In genomic region chr12:109130755-109131521, GRCh38 we compare ENCODE assay signal across 10 cellular contexts. TPM values are rescaled to one million over a fixed set of nuclear protein-coding genes. Genes with fewer than 3 reads are reported as not detected.
DNase-seq lines count a peak whose midpoint lies in the region; ATAC-seq, FAIRE-seq and TF ChIP-seq lines count a peak whose summit lies in the region.
"Had no signal": no experiment of that assay in that cellular context is flagged by ENCODE, and none has a peak within 500 bp of the region (broad histone marks: within the 10 kb centered on the region; RNA-seq: fewer than 3 reads in every experiment).

No MANE protein-coding gene starts in this region.

- no peak overlapping the region for H3K18ac ChIP-seq in mesendoderm (ENCODE audit: low read length)

- no peak overlapping the region for H4K5ac ChIP-seq in mesendoderm (ENCODE audit: low read length)

- H3K4me3 ChIP-seq in NB4 (ENCODE audit: low read depth, low read length) (no peak overlapping the region), skeletal muscle tissue (ENCODE audit: low read length in 3 of 3) (peak overlapping the region; percentile 63 to 76 (median 74)), mesendoderm (ENCODE audit: low read length) (no peak overlapping the region)

- H2AK5ac ChIP-seq in mesendoderm (ENCODE audit: low read length), result no peak overlapping the region

- H3K9ac ChIP-seq in skeletal muscle tissue (ENCODE audit: low read depth in 1 of 3, low read length in 3 of 3) (peak overlapping the region; percentile 83 to 91 (median 89)), mesendoderm (ENCODE audit: low read length) (no peak overlapping the region)

- H3K4me1 Mint-ChIP-seq in stimulated activated memory B cell treated with anti-CD40 and anti-IgM and Interleukin-4, amounts not matched to agents 10 μg/mL and 1 μg/mL and 100 μg/mL, for 72 hours, result no peaks in the 10 kb centered on the region
- H3K4me1 Mint-ChIP-seq: activated B cell treated with CpG ODN at 0.5 μM for 24 hours; activated naive CD8-positive, alpha-beta T cell treated with anti-CD3 and anti-CD28 coated beads, Interleukin-2, amount 10 ng/mL, durations not matched to agents 7 days and 5 days had no signal

- peaks cover 5% of the 10 kb centered on the region for H3K27me3 Mint-ChIP-seq in stimulated activated memory B cell treated with anti-CD40 and anti-IgM and Interleukin-4, amounts not matched to agents 10 μg/mL and 1 μg/mL and 100 μg/mL, for 72 hours
- H3K27me3 Mint-ChIP-seq: activated naive CD8-positive, alpha-beta T cell treated with anti-CD3 and anti-CD28 coated beads, Interleukin-2, amount 10 ng/mL, durations not matched to agents 7 days and 5 days had no signal

- WGBS in mesendoderm (ENCODE audit: extremely low coverage, insufficient coverage, low lambda C conversion rate), result no CpG with 5 or more reads among the region's 13 CpGs

- no peak overlapping the region for H3K56ac ChIP-seq in mesendoderm (ENCODE audit: low read length)

- no peaks in the 10 kb centered on the region for H3K36me3 Mint-ChIP-seq in stimulated activated memory B cell treated with anti-CD40 and anti-IgM and Interleukin-4, amounts not matched to agents 10 μg/mL and 1 μg/mL and 100 μg/mL, for 72 hours
- H3K36me3 Mint-ChIP-seq: activated naive CD8-positive, alpha-beta T cell treated with anti-CD3 and anti-CD28 coated beads, Interleukin-2, amount 10 ng/mL, durations not matched to agents 7 days and 5 days had no signal

- no peaks in the 10 kb centered on the region for H3K9me3 Mint-ChIP-seq in stimulated activated memory B cell treated with anti-CD40 and anti-IgM and Interleukin-4, amounts not matched to agents 10 μg/mL and 1 μg/mL and 100 μg/mL, for 72 hours
- H3K9me3 Mint-ChIP-seq: activated B cell treated with CpG ODN at 0.5 μM for 24 hours; activated naive CD8-positive, alpha-beta T cell treated with anti-CD3 and anti-CD28 coated beads, Interleukin-2, amount 10 ng/mL, durations not matched to agents 7 days and 5 days had no signal

- peak; percentile 34 for DNase-seq in NB4 (ENCODE audit: low read depth)
- peak; percentile 44 for DNase-seq in SW480 (ENCODE audit: low spot score)
- no peak for DNase-seq in stimulated activated naive CD4-positive, alpha-beta T cell treated with Interleukin-2 at 50 U/mL for 16 hours (lab: John Stamatoyannopoulos, UW)
- no peak for DNase-seq in mesendoderm
- DNase-seq: activated B cell treated with CpG ODN at 0.5 μM for 24 hours; activated naive CD8-positive, alpha-beta T cell treated with anti-CD3 and anti-CD28 coated beads, Interleukin-2, amount 10 ng/mL, durations not matched to agents 7 days and 5 days had no signal

- H3K27me3 ChIP-seq in skeletal muscle tissue (ENCODE audit: control insufficient read depth in 3 of 3, insufficient read depth in 3 of 3, low read length in 3 of 3) (no peaks in the 10 kb centered on the region), mesendoderm (ENCODE audit: insufficient read depth, low read length, poor library complexity) (no peaks in the 10 kb centered on the region)

- no peak overlapping the region for H3K23ac ChIP-seq in mesendoderm (ENCODE audit: low read length)

- H3K9me3 ChIP-seq in skeletal muscle tissue (ENCODE audit: control insufficient read depth in 3 of 3, low read length in 3 of 3), result no peaks in the 10 kb centered on the region

- no peaks in the 10 kb centered on the region for H3K79me1 ChIP-seq in mesendoderm (ENCODE audit: low read length)

- no peak overlapping the region for H3K4ac ChIP-seq in mesendoderm (ENCODE audit: low read depth, low read length)

- peak overlapping the region; percentile 96 for H3K27ac ChIP-seq in skeletal muscle tissue (ENCODE audit: low read depth, low read length)
- H3K27ac ChIP-seq in mesendoderm (ENCODE audit: low read depth, low read length), result no peak overlapping the region

- H2BK15ac ChIP-seq in mesendoderm (replicated peaks; ENCODE audit: low read depth), result no peak overlapping the region

- peaks cover 42 to 71% (median 49%) of the 10 kb centered on the region in 3 donors for H3K4me1 ChIP-seq in skeletal muscle tissue (ENCODE audit: control insufficient read depth in 3 of 3, insufficient read depth in 3 of 3, low read length in 3 of 3)
- H3K4me1 ChIP-seq in mesendoderm (ENCODE audit: control insufficient read depth, low read depth, low read length), result no peaks in the 10 kb centered on the region

- no peak overlapping the region for H3K4me2 ChIP-seq in mesendoderm (ENCODE audit: low read length)

- H2BK5ac ChIP-seq in mesendoderm (ENCODE audit: low read length), result no peak overlapping the region

- no peak overlapping the region for H3K27ac Mint-ChIP-seq in stimulated activated memory B cell treated with anti-CD40 and anti-IgM and Interleukin-4, amounts not matched to agents 10 μg/mL and 1 μg/mL and 100 μg/mL, for 72 hours
- H3K27ac Mint-ChIP-seq: activated B cell treated with CpG ODN at 0.5 μM for 24 hours; activated naive CD8-positive, alpha-beta T cell treated with anti-CD3 and anti-CD28 coated beads, Interleukin-2, amount 10 ng/mL, durations not matched to agents 7 days and 5 days had no signal

- H3K4me3 Mint-ChIP-seq in stimulated activated memory B cell treated with anti-CD40 and anti-IgM and Interleukin-4, amounts not matched to agents 10 μg/mL and 1 μg/mL and 100 μg/mL, for 72 hours, result no peak overlapping the region
- H3K4me3 Mint-ChIP-seq: activated B cell treated with CpG ODN at 0.5 μM for 24 hours; activated naive CD8-positive, alpha-beta T cell treated with anti-CD3 and anti-CD28 coated beads, Interleukin-2, amount 10 ng/mL, durations not matched to agents 7 days and 5 days had no signal

- ATAC-seq in GM21737 (IDR thresholded peaks at IDR 0.05; ENCODE audit: unreplicated experiment), result no peak
- ATAC-seq in stimulated activated memory B cell treated with anti-CD40 and anti-IgM and Interleukin-4, amounts not matched to agents 10 μg/mL and 1 μg/mL and 100 μg/mL, for 72 hours, result no peak

- no peak overlapping the region for H2BK120ac ChIP-seq in mesendoderm (ENCODE audit: low read depth, low read length)

- peaks cover under 1 to 3% (median 2%) of the 10 kb centered on the region in 3 donors for H3K36me3 ChIP-seq in skeletal muscle tissue (ENCODE audit: control insufficient read depth in 3 of 3, insufficient read depth in 3 of 3, low read length in 3 of 3)
- no peaks in the 10 kb centered on the region for H3K36me3 ChIP-seq in mesendoderm (ENCODE audit: control insufficient read depth, insufficient read depth, low read length)

- TF ChIP-seq CTCF in NB4 (IDR thresholded peaks at IDR 0.05; ENCODE audit: low read depth, low read length), result no peak

- no peaks in the 10 kb centered on the region for H3K79me2 ChIP-seq in mesendoderm (ENCODE audit: control insufficient read depth, insufficient read depth, low read length)

- peak; percentile 5 for FAIRE-seq in islet of Langerhans (lab: Jason Lieb, UNC)

- no peak for TF ChIP-seq POLR2A in NB4 (IDR thresholded peaks at IDR 0.05; ENCODE audit: extremely low read depth, insufficient read length)

- no peak overlapping the region for H4K8ac ChIP-seq in mesendoderm (ENCODE audit: low read depth, low read length)

RNA-seq across cellular contexts. Expression of gene ACACB, which starts 14.6 kb away (rescaled TPM):
- 27.7 TPM for total RNA-seq in skeletal muscle tissue
- polyA plus RNA-seq in mesendoderm (2013, experiment 1 of 2), result 2.0 TPM
- polyA plus RNA-seq in mesendoderm (2013, experiment 2 of 2), result 2.0 TPM

RNA-seq across cellular contexts. Expression of gene UNG, which starts 33.5 kb away (rescaled TPM):
- total RNA-seq in skeletal muscle tissue, result 25.6 TPM
- polyA plus RNA-seq in mesendoderm (2013, experiment 1 of 2), result 105 TPM
- 107 TPM for polyA plus RNA-seq in mesendoderm (2013, experiment 2 of 2)

RNA-seq across cellular contexts. Expression of gene ALKBH2, which starts 37.7 kb away (rescaled TPM):
- total RNA-seq in skeletal muscle tissue, result 20.4 TPM
- polyA plus RNA-seq in mesendoderm (2013, experiment 1 of 2), result 18.3 TPM
- polyA plus RNA-seq in mesendoderm (2013, experiment 2 of 2), result 18.0 TPM

Comparison
In these comparisons a context has a peak if more than half of its experiments do, and no peak if none do; other contexts are left out.
1. DNase-seq: peak in NB4 (single experiment) and SW480 (single experiment); none in stimulated activated naive CD4-positive, alpha-beta T cell treated with Interleukin-2 at 50 U/mL for 16 hours (single experiment) and mesendoderm (single experiment).
2. H3K4me3 ChIP-seq: peak in skeletal muscle tissue (3 of 3); none in NB4 (single experiment) and mesendoderm (single experiment).